In genomic region chr12:91900971-91901370, GRCh38 we compare ENCODE assay signal across 25 cellular contexts.
"Had no signal": no experiment of that assay in that cellular context is flagged by ENCODE, and none has a peak within 500 bp of the region (broad histone marks: within the 10 kb centered on the region; RNA-seq: fewer than 3 reads in every experiment).

No MANE protein-coding gene starts in this region.

- H3K4me1 ChIP-seq: colonic mucosa, foreskin keratinocyte, gastrocnemius medialis had no signal

- H3K27ac Mint-ChIP-seq: dendritic cell treated with granulocyte-macrophage colony-stimulating factor and Interleukin-4, amounts not matched to agents 40 ng/mL and 50 ng/mL, for 4 days; effector memory CD8-positive, alpha-beta T cell; endodermal cell had no signal

- H3K27ac ChIP-seq: colonic mucosa, coronary artery, dorsolateral prefrontal cortex, epithelial cell of prostate, esophagus muscularis mucosa, esophagus squamous epithelium, foreskin keratinocyte, gastrocnemius medialis, gastroesophageal sphincter, heart left ventricle, heart right ventricle had no signal

- H3K36me3 ChIP-seq: colonic mucosa, esophagus muscularis mucosa, esophagus squamous epithelium, gastrocnemius medialis, gastroesophageal sphincter, heart left ventricle, heart right ventricle had no signal

- H3K4me3 Mint-ChIP-seq: dendritic cell treated with granulocyte-macrophage colony-stimulating factor and Interleukin-4, amounts not matched to agents 40 ng/mL and 50 ng/mL, for 4 days; effector memory CD8-positive, alpha-beta T cell; endodermal cell had no signal

- H3K4me3 ChIP-seq: colonic mucosa, coronary artery, dorsolateral prefrontal cortex, esophagus muscularis mucosa, esophagus squamous epithelium, gastrocnemius medialis, gastroesophageal sphincter, heart left ventricle, heart right ventricle had no signal

- H3K27me3 ChIP-seq: colonic mucosa, dorsolateral prefrontal cortex, esophagus muscularis mucosa, esophagus squamous epithelium, foreskin keratinocyte, gastrocnemius medialis, gastroesophageal sphincter, heart left ventricle, heart right ventricle had no signal

- ATAC-seq: effector memory CD8-positive, alpha-beta T cell; esophagus mucosa; foreskin keratinocyte; gastrocnemius medialis; gastroesophageal sphincter; heart left ventricle; heart right ventricle had no signal

- H3K27me3 Mint-ChIP-seq: effector memory CD8-positive, alpha-beta T cell had no signal

- DNase-seq: colonic mucosa; cortex of kidney; dermis blood vessel endothelial cell; dorsolateral prefrontal cortex; effector CD4-positive, alpha-beta T cell; effector CD8-positive, alpha-beta T cell; effector memory CD4-positive, alpha-beta T cell; effector memory CD8-positive, alpha-beta T cell; endodermal cell; erythroblast; esophagus squamous epithelium; foreskin fibroblast; foreskin keratinocyte; foreskin melanocyte; gastrocnemius medialis; glutamatergic neuron; head of caudate nucleus; heart left ventricle; heart right ventricle had no signal

- H3K9me3 ChIP-seq: colonic mucosa, esophagus muscularis mucosa, esophagus squamous epithelium, gastrocnemius medialis, gastroesophageal sphincter had no signal
